26 cellular contexts compared by ENCODE assay signal in the genomic region with DNA sequence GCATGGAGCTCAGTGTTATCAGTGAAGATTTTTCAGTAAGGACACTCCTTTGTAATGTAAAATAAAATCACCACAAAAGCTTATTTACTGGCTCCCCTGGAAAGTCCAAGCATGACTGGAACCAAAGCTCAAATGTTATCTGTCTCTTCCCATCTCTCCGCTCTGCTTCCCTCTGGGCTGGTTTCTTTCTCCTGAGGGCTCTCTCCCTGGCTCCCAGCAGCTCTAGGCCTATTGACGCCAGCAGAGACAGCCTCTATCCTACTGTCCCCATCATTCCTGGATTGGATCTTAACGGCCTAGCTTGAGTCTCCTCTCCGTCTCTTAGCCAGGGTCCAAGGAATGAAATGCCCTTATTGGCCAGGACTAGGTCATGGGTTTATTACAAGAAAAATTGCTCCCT.
DNase-seq lines count a peak whose midpoint lies in the region; ATAC-seq and TF ChIP-seq lines count a peak whose summit lies in the region.
"Had no signal": no experiment of that assay in that cellular context is flagged by ENCODE, and none has a peak within 500 bp of the region (broad histone marks: within the 10 kb centered on the region; RNA-seq: fewer than 3 reads in every experiment).

No MANE protein-coding gene starts in this region.

- CTCF ChIA-PET in A673 (lab: Charles Lee) (no interaction called here), PC-3 (lab: Charles Lee) (no interaction called here)

- DNase-seq in A673 (ENCODE audit: low spot score) = no peak
- DNase-seq in GM23338 (ENCODE audit: low spot score) = no peak
- DNase-seq in PC-3 = no peak
- DNase-seq in epithelial cell of prostate (ENCODE audit: low read depth, low spot score) = no peak
- no peak for DNase-seq in NCI-H2171 treated with DMSO at 0.1 percent for 48 hours (lab: John Stamatoyannopoulos, UW)
- DNase-seq in esophagus muscularis mucosa (ENCODE audit: extremely low spot score) = no peak
- DNase-seq in ureter (ENCODE audit: low spot score) = no peak
- no peak for DNase-seq in SW 1271 (lab: John Stamatoyannopoulos, UW)
- DNase-seq: 8988T; CD4-positive, alpha-beta T cell; DMS79; EL; GF-D8; H7; HFFc6; NCI-H1048; NCI-H1694 treated with DMSO at 0.1 percent for 48 hours; NCI-H2081; NCI-H226; NCI-H524; NCI-H748 treated with DMSO at 0.1 percent for 48 hours; PC-9; SJCRH30; T-helper 1 cell had no signal

- H3K27me3 ChIP-seq in A673 (replicated peaks; ENCODE audit: insufficient read depth, low read depth, low read length, poor library complexity) (no peaks in the 10 kb centered on the region), GM23338 (ENCODE audit: insufficient read depth) (no peaks in the 10 kb centered on the region), PC-3 (ENCODE audit: low read length) (no peaks in the 10 kb centered on the region), esophagus muscularis mucosa (no peaks in the 10 kb centered on the region)
- H3K27me3 ChIP-seq: BLaER1, SJCRH30 had no signal

- TF ChIP-seq POLR2A in esophagus muscularis mucosa (IDR thresholded peaks at IDR 0.05; ENCODE audit: low read depth) = no peak

- ATAC-seq in GM23338 = peak; percentile 49
- ATAC-seq in PC-3 = no peak
- ATAC-seq: Right ventricle myocardium inferior had no signal

- H3K4me1 ChIP-seq in A673 (ENCODE audit: insufficient read depth, low read length, poor library complexity, severe bottlenecking) = peaks cover 16% of the 10 kb centered on the region
- peaks cover 9% of the 10 kb centered on the region for H3K4me1 ChIP-seq in GM23338 (ENCODE audit: insufficient read depth)
- H3K4me1 ChIP-seq in PC-3 (ENCODE audit: insufficient read depth, low read length) = peaks cover 23% of the 10 kb centered on the region
- H3K4me1 ChIP-seq in esophagus muscularis mucosa = no peaks in the 10 kb centered on the region
- H3K4me1 ChIP-seq: BLaER1, SJCRH30 had no signal

- no TSS peak for BruUV-seq in A673 (replicated peaks; lab: Mats Ljungman, UMichigan)
- BruUV-seq in PC-3 (replicated peaks; lab: Mats Ljungman, UMichigan) = TSS peak; percentile 62

- H3K27ac ChIP-seq in A673 (ENCODE audit: low read depth, low read length, poor library complexity, severe bottlenecking) = peak overlapping the region; percentile 18
- H3K27ac ChIP-seq in GM23338 (ENCODE audit: low read depth) = no peak overlapping the region
- H3K27ac ChIP-seq in PC-3 (ENCODE audit: low read length) = peak overlapping the region; percentile 80
- H3K27ac ChIP-seq in epithelial cell of prostate = peak overlapping the region; percentile 43
- H3K27ac ChIP-seq in esophagus muscularis mucosa (replicated peaks in 1 of 4) = no peak overlapping the region
- H3K27ac ChIP-seq: BLaER1, PC-9, SJCRH30 had no signal

- no peak for TF ChIP-seq EP300 in esophagus muscularis mucosa (IDR thresholded peaks at IDR 0.05)

- H3K9me3 ChIP-seq in A673 (ENCODE audit: low read depth, low read length, poor library complexity, severe bottlenecking) (no peaks in the 10 kb centered on the region), PC-3 (ENCODE audit: low read length) (no peaks in the 10 kb centered on the region), esophagus muscularis mucosa (peaks cover 0 to 9% (median 0%) of the 10 kb centered on the region in 4 donors)
- H3K9me3 ChIP-seq: BLaER1, SJCRH30 had no signal

- no peak overlapping the region for H3K4me3 ChIP-seq in A673 (ENCODE audit: low read depth, low read length, poor library complexity, severe bottlenecking)
- no peak overlapping the region for H3K4me3 ChIP-seq in GM23338
- no peak overlapping the region for H3K4me3 ChIP-seq in PC-3 (ENCODE audit: low read length)
- no peak overlapping the region for H3K4me3 ChIP-seq in esophagus muscularis mucosa
- H3K4me3 ChIP-seq: BLaER1, PC-9, SJCRH30 had no signal

- WGBS in esophagus muscularis mucosa = 98% methylated on average over 4 of the region's 4 CpGs

- H3K79me2 ChIP-seq in GM23338 (replicated peaks; ENCODE audit: insufficient read depth) = no peaks in the 10 kb centered on the region
- no peaks in the 10 kb centered on the region for H3K79me2 ChIP-seq in PC-3 (ENCODE audit: low read length)

- POLR2A ChIA-PET in A673 (lab: Charles Lee; ENCODE audit: low non-redundant PET) (interaction anchor here (0.6 kb wide), 1 partner anchor 19 kb away, joined by 3 read pairs; no protein-coding TSS in a partner anchor), PC-3 (lab: Charles Lee; ENCODE audit: unreplicated experiment) (no interaction called here)

- H4K20me1 ChIP-seq in GM23338 (replicated peaks; ENCODE audit: insufficient read depth) = no peaks in the 10 kb centered on the region
- no peaks in the 10 kb centered on the region for H4K20me1 ChIP-seq in PC-3 (ENCODE audit: low read length)
- H4K20me1 ChIP-seq: BLaER1 had no signal

- H3K36me3 ChIP-seq in A673 (ENCODE audit: insufficient read depth, low read length, poor library complexity, severe bottlenecking) (no peaks in the 10 kb centered on the region), GM23338 (ENCODE audit: insufficient read depth) (no peaks in the 10 kb centered on the region), PC-3 (ENCODE audit: low read depth, low read length) (no peaks in the 10 kb centered on the region), esophagus muscularis mucosa (no peaks in the 10 kb centered on the region)
- H3K36me3 ChIP-seq: BLaER1, SJCRH30 had no signal

- intact Hi-C loops in A673 (cut with micrococcal nuclease; ENCODE audit: unreplicated experiment) (loop anchor here (5.0 kb wide), 1 partner anchor 244 kb away; no protein-coding TSS in a partner anchor), PC-3 (cut with micrococcal nuclease) (loop anchor here (5.0 to 10.0 kb wide), 4 partner anchors 349 to 636 kb away; partner anchors contain the start of gene VCAN), esophagus muscularis mucosa (cut with DNase I) (no loop called here)

- no peak overlapping the region for H3K27ac Mint-ChIP-seq in GM23338
- H3K27ac Mint-ChIP-seq: CD4-positive, alpha-beta T cell; HFFc6 had no signal

- H3K4me1 Mint-ChIP-seq in GM23338 = peaks cover 8% of the 10 kb centered on the region; the same call in 2 of the 3 replicates

- TF ChIP-seq CTCF in A673 (conservative IDR thresholded peaks at IDR 0.05; ENCODE audit: low read depth, low read length) = no peak
- TF ChIP-seq CTCF in GM23338 (conservative IDR thresholded peaks at IDR 0.05; ENCODE audit: low read depth in 2 of 2) = no peak
- TF ChIP-seq CTCF in PC-3 (conservative IDR thresholded peaks at IDR 0.05; ENCODE audit: low read depth, low read length) = no peak
- no peak for TF ChIP-seq CTCF in esophagus muscularis mucosa (IDR thresholded peaks at IDR 0.05)

- no peaks in the 10 kb centered on the region for H3F3A ChIP-seq in GM23338 (replicated peaks; ENCODE audit: low read depth)
- no peaks in the 10 kb centered on the region for H3F3A ChIP-seq in PC-3 (ENCODE audit: low read length, unreplicated experiment)

- H3K4me3 Mint-ChIP-seq in GM23338 = no peak overlapping the region
- H3K4me3 Mint-ChIP-seq: CD4-positive, alpha-beta T cell; HFFc6 had no signal

- peak overlapping the region; percentile 39 for H3K9ac ChIP-seq in PC-3 (ENCODE audit: low read length)
- H3K9ac ChIP-seq: BLaER1 had no signal

- no peaks in the 10 kb centered on the region for H3K36me3 Mint-ChIP-seq in GM23338 (ENCODE audit: low read depth)

- H3K9me3 Mint-ChIP-seq in GM23338 = no peaks in the 10 kb centered on the region
- H3K9me3 Mint-ChIP-seq: CD4-positive, alpha-beta T cell; HFFc6 had no signal

- peaks cover 2% of the 10 kb centered on the region for H3K27me3 Mint-ChIP-seq in GM23338 (ENCODE audit: insufficient read depth, low read depth, poor library complexity)
- H3K27me3 Mint-ChIP-seq: CD4-positive, alpha-beta T cell had no signal

- peaks cover 9% of the 10 kb centered on the region; the same call in 1 of the 2 replicates for H3K9me2 ChIP-seq in GM23338 (ENCODE audit: insufficient read depth)
- no peaks in the 10 kb centered on the region for H3K9me2 ChIP-seq in PC-3 (replicated peaks; ENCODE audit: low read length)

- H3K4me2 ChIP-seq in GM23338 (no peak overlapping the region), PC-3 (ENCODE audit: low read length) (peak overlapping the region; percentile 19)
- H3K4me2 ChIP-seq: BLaER1, PC-9 had no signal

- H2AFZ ChIP-seq in GM23338 (peak overlapping the region; percentile 77), PC-3 (ENCODE audit: low read length) (peak overlapping the region; percentile 51)
- H2AFZ ChIP-seq: PC-9 had no signal

TF ChIP-seq in GM23338, 12 proteins besides CTCF, POLR2A, EP300 and RAD21:
- TF ChIP-seq EZH2 (IDR thresholded peaks at IDR 0.05; ENCODE audit: low read depth, unreplicated experiment) (no peak), CREB1 (CRISPR knock-in tag; IDR thresholded peaks at IDR 0.05; ENCODE audit: low read depth) (no peak), STAT1 (IDR thresholded peaks at IDR 0.05; ENCODE audit: unreplicated experiment) (no peak)
- TF ChIP-seq, protein P1, sequence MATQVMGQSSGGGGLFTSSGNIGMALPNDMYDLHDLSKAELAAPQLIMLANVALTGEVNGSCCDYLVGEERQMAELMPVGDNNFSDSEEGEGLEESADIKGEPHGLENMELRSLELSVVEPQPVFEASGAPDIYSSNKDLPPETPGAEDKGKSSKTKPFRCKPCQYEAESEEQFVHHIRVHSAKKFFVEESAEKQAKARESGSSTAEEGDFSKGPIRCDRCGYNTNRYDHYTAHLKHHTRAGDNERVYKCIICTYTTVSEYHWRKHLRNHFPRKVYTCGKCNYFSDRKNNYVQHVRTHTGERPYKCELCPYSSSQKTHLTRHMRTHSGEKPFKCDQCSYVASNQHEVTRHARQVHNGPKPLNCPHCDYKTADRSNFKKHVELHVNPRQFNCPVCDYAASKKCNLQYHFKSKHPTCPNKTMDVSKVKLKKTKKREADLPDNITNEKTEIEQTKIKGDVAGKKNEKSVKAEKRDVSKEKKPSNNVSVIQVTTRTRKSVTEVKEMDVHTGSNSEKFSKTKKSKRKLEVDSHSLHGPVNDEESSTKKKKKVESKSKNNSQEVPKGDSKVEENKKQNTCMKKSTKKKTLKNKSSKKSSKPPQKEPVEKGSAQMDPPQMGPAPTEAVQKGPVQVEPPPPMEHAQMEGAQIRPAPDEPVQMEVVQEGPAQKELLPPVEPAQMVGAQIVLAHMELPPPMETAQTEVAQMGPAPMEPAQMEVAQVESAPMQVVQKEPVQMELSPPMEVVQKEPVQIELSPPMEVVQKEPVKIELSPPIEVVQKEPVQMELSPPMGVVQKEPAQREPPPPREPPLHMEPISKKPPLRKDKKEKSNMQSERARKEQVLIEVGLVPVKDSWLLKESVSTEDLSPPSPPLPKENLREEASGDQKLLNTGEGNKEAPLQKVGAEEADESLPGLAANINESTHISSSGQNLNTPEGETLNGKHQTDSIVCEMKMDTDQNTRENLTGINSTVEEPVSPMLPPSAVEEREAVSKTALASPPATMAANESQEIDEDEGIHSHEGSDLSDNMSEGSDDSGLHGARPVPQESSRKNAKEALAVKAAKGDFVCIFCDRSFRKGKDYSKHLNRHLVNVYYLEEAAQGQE (IDR thresholded peaks at IDR 0.05; ENCODE audit: unreplicated experiment) = no peak
TF ChIP-seq in GM23338: peak in this region for 0.

Comparison
In these comparisons a context has a peak if more than half of its experiments do, and no peak if none do; other contexts are left out.
1. H3K27ac ChIP-seq: peak in A673 (single experiment), PC-3 (single experiment) and epithelial cell of prostate (single experiment); none in GM23338 (single experiment) and esophagus muscularis mucosa (0 of 4).